Comparison of ENCODE assay signal across 26 cellular contexts in the genomic region with DNA sequence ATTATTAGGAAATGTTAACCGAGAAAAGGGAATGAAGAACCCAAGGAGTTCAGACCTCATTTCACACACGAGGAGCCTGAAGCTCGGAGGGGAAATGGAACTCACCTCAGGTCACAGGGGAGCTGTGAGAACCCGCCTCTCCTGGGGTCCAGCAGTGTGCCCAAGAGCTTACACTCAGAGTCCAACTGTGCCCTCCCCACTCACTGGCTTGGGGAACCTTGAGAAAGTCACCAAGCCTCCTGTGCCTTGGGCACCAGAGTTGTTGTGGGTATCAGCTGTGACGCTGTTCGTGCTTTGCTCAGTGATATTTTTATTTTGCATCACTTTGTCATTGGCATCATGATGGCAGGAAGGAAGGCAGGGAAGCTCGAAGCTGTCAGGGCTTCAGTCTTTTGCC.
"Had no signal": no experiment of that assay in that cellular context is flagged by ENCODE, and none has a peak within 500 bp of the region (broad histone marks: within the 10 kb centered on the region; RNA-seq: fewer than 3 reads in every experiment).

No MANE protein-coding gene starts in this region.

- H3K36me3 ChIP-seq: suprapubic skin, transverse colon, vagina had no signal

- H3K4me3 Mint-ChIP-seq: activated CD4-positive, alpha-beta T cell treated with anti-CD3 and anti-CD28 coated beads, Interleukin-2, amount 10 ng/mL, durations not matched to agents 7 days and 5 days; activated CD8-positive, alpha-beta T cell treated with anti-CD3 and anti-CD28 coated beads, Interleukin-2, amount 10 ng/mL, durations not matched to agents 7 days and 5 days; activated naive CD4-positive, alpha-beta T cell treated with anti-CD3 and anti-CD28 coated beads for 36 hours; activated naive CD8-positive, alpha-beta T cell treated with anti-CD3 and anti-CD28 coated beads, Interleukin-2, amount 50 U/mL, for 24 hours; activated T-cell treated with anti-CD3 and anti-CD28 coated beads, Interleukin-2, amount 50 U/mL, for 4 hours; brain; nephron progenitor cell; stimulated activated naive CD8-positive, alpha-beta T cell treated with anti-CD3 and anti-CD28 coated beads, Interleukin-15, Interleukin-2, amounts not matched to agents 100 ng/mL and 50 ng/mL, for 24 hours had no signal

- DNase-seq: activated CD4-positive, alpha-beta T cell treated with anti-CD3 and anti-CD28 coated beads, Interleukin-2, amount 10 ng/mL, durations not matched to agents 7 days and 5 days; activated CD8-positive, alpha-beta T cell treated with anti-CD3 and anti-CD28 coated beads, Interleukin-2, amount 10 ng/mL, durations not matched to agents 7 days and 5 days; activated naive CD4-positive, alpha-beta T cell treated with anti-CD3 and anti-CD28 coated beads for 36 hours; activated naive CD8-positive, alpha-beta T cell treated with anti-CD3 and anti-CD28 coated beads, Interleukin-2, amount 50 U/mL, for 24 hours; activated T-cell treated with anti-CD3 and anti-CD28 coated beads, Interleukin-2, amount 50 U/mL, for 4 hours; anterior cingulate cortex; caudate nucleus; dorsolateral prefrontal cortex; foreskin fibroblast; midbrain; nucleus accumbens; posterior cingulate gyrus; stimulated activated CD4-positive, alpha-beta T cell treated with anti-CD3 and anti-CD28 coated beads, Interleukin-12 subunit alpha, Interleukin-12 subunit beta, amount 100 ng/mL, for 4 hours; stimulated activated CD4-positive, alpha-beta T cell treated with anti-CD3 and anti-CD28 coated beads, Interleukin-1b, Interleukin-23, amount 100 ng/mL, for 48 hours; T1000 had no signal

- H3K4me3 ChIP-seq: dorsolateral prefrontal cortex, hepatocyte, lung, suprapubic skin, transverse colon, vagina had no signal

- H2AFZ ChIP-seq: hepatocyte had no signal

- H3K79me2 ChIP-seq: hepatocyte had no signal

- FAIRE-seq: colon had no signal

- H3K4me1 ChIP-seq: suprapubic skin, transverse colon, vagina had no signal

- H3K9me3 ChIP-seq: suprapubic skin, transverse colon, vagina had no signal

- H3K27ac Mint-ChIP-seq: activated CD4-positive, alpha-beta T cell treated with anti-CD3 and anti-CD28 coated beads, Interleukin-2, amount 10 ng/mL, durations not matched to agents 7 days and 5 days; activated CD8-positive, alpha-beta T cell treated with anti-CD3 and anti-CD28 coated beads, Interleukin-2, amount 10 ng/mL, durations not matched to agents 7 days and 5 days; activated naive CD4-positive, alpha-beta T cell treated with anti-CD3 and anti-CD28 coated beads for 36 hours; activated naive CD8-positive, alpha-beta T cell treated with anti-CD3 and anti-CD28 coated beads, Interleukin-2, amount 50 U/mL, for 24 hours; nephron progenitor cell; stimulated activated naive CD8-positive, alpha-beta T cell treated with anti-CD3 and anti-CD28 coated beads, Interleukin-15, Interleukin-2, amounts not matched to agents 100 ng/mL and 50 ng/mL, for 24 hours had no signal

- H3K27ac ChIP-seq: dorsolateral prefrontal cortex, epithelial cell of prostate, hepatocyte, suprapubic skin, vagina had no signal

- H3K9me3 Mint-ChIP-seq: activated CD4-positive, alpha-beta T cell treated with anti-CD3 and anti-CD28 coated beads, Interleukin-2, amount 10 ng/mL, durations not matched to agents 7 days and 5 days; activated naive CD8-positive, alpha-beta T cell treated with anti-CD3 and anti-CD28 coated beads, Interleukin-2, amount 50 U/mL, for 24 hours; stimulated activated naive CD8-positive, alpha-beta T cell treated with anti-CD3 and anti-CD28 coated beads, Interleukin-15, Interleukin-2, amounts not matched to agents 100 ng/mL and 50 ng/mL, for 24 hours had no signal

- H3K4me2 ChIP-seq: hepatocyte had no signal

- ATAC-seq: activated CD4-positive, CD25-positive, alpha-beta regulatory T cell treated with anti-CD3 and anti-CD28 coated beads, Interleukin-2, amount 50 U/mL, for 24 hours; activated CD8-positive, alpha-beta T cell treated with anti-CD3 and anti-CD28 coated beads, Interleukin-2, amount 10 ng/mL, durations not matched to agents 7 days and 5 days; activated T-cell treated with anti-CD3 and anti-CD28 coated beads, Interleukin-2, amount 50 U/mL, for 4 hours had no signal

- H3K27me3 ChIP-seq: hepatocyte, transverse colon, vagina had no signal
